Comparison of ENCODE assay signal across 9 cellular contexts in genomic region chr10:80471715-80472233, GRCh38. TPM values are rescaled to one million over a fixed set of nuclear protein-coding genes. Genes with fewer than 3 reads are reported as not detected.
A peak's percentile ranks its signal among the peaks of the same experiment; 100 is the strongest.
DNase-seq lines count a peak whose midpoint lies in the region; ATAC-seq and TF ChIP-seq lines count a peak whose summit lies in the region.
"Had no signal": no experiment of that assay in that cellular context is flagged by ENCODE, and none has a peak within 500 bp of the region (broad histone marks: within the 10 kb centered on the region; RNA-seq: fewer than 3 reads in every experiment).

No MANE protein-coding gene starts in this region.

- DNase-seq in effector memory CD4-positive, alpha-beta T cell: no peak
- DNase-seq in type B pancreatic cell (ENCODE audit: extremely low spot score, unreplicated experiment) (no peak), ureter (ENCODE audit: low spot score) (no peak), NCI-H2029 treated with DMSO at 0.1 percent for 48 hours (lab: John Stamatoyannopoulos, UW) (no peak), NCI-H1436 (lab: John Stamatoyannopoulos, UW) (no peak)

- peak overlapping the region; percentile 97 for H3K27ac ChIP-seq in OCI-LY1 (ENCODE audit: low read depth, low read length, poor library complexity, severe bottlenecking)
- H3K27ac ChIP-seq in effector memory CD4-positive, alpha-beta T cell (ENCODE audit: insufficient read depth, low read length, poor library complexity, severe bottlenecking): peak overlapping the region; percentile 72
- H3K27ac ChIP-seq: thoracic aorta had no signal

- peaks cover 34% of the 10 kb centered on the region for H3K79me2 ChIP-seq in OCI-LY1 (ENCODE audit: insufficient read depth, low read length)

- peaks cover 63% of the 10 kb centered on the region for H3K4me1 Mint-ChIP-seq in type B pancreatic cell (ENCODE audit: unreplicated experiment)

- H3K9me3 ChIP-seq in OCI-LY1 (ENCODE audit: low read length): no peaks in the 10 kb centered on the region
- H3K9me3 ChIP-seq in effector memory CD4-positive, alpha-beta T cell (ENCODE audit: control insufficient read depth, low read length): no peaks in the 10 kb centered on the region
- H3K9me3 ChIP-seq: thoracic aorta had no signal

- H4K20me1 ChIP-seq in OCI-LY1 (ENCODE audit: insufficient read depth, low read length): no peaks in the 10 kb centered on the region

- H3K9me2 ChIP-seq in OCI-LY1 (ENCODE audit: low read depth, low read length): no peaks in the 10 kb centered on the region

- peak overlapping the region; percentile 32 for H3K4me2 ChIP-seq in OCI-LY1 (ENCODE audit: low read length)

- H3F3A ChIP-seq in OCI-LY1 (ENCODE audit: insufficient read depth, low read length): peaks cover 7% of the 10 kb centered on the region; the same call in 1 of the 2 replicates

- no peaks in the 10 kb centered on the region for H3K27me3 Mint-ChIP-seq in type B pancreatic cell

- peak overlapping the region; percentile 71 for H3K4me3 Mint-ChIP-seq in type B pancreatic cell

- no peaks in the 10 kb centered on the region for H3K9me3 Mint-ChIP-seq in type B pancreatic cell

- peak overlapping the region; percentile 43; the same call in 1 of the 2 replicates for H3K9ac ChIP-seq in OCI-LY1 (ENCODE audit: low read length)

- TF ChIP-seq CTCF in OCI-LY1 (IDR thresholded peaks at IDR 0.05; ENCODE audit: low read length): no peak
- no peak for TF ChIP-seq CTCF in type B pancreatic cell (conservative IDR thresholded peaks at IDR 0.05)

- H3K36me3 Mint-ChIP-seq in type B pancreatic cell: peaks cover 15% of the 10 kb centered on the region

- peak overlapping the region; percentile 7 for H3K4me3 ChIP-seq in OCI-LY1 (ENCODE audit: low read depth, low read length, poor library complexity, severe bottlenecking)
- H3K4me3 ChIP-seq in effector memory CD4-positive, alpha-beta T cell (ENCODE audit: insufficient read depth, low read depth, low read length, poor library complexity, severe bottlenecking): peak overlapping the region; percentile 2
- H3K4me3 ChIP-seq: thoracic aorta had no signal

- H3K27me3 ChIP-seq in OCI-LY1 (ENCODE audit: insufficient read depth, low read length): no peaks in the 10 kb centered on the region
- no peaks in the 10 kb centered on the region for H3K27me3 ChIP-seq in effector memory CD4-positive, alpha-beta T cell (replicated peaks; ENCODE audit: control insufficient read depth, insufficient read depth, low read length, poor library complexity, severe bottlenecking)

- peaks cover 78% of the 10 kb centered on the region for H3K4me1 ChIP-seq in OCI-LY1 (ENCODE audit: insufficient read depth, low read length, severe bottlenecking)
- H3K4me1 ChIP-seq in effector memory CD4-positive, alpha-beta T cell (ENCODE audit: control insufficient read depth, insufficient read depth, low read length, poor library complexity, severe bottlenecking): peaks cover 83% of the 10 kb centered on the region

- peaks cover 32% of the 10 kb centered on the region for H3K36me3 ChIP-seq in OCI-LY1 (ENCODE audit: insufficient read depth, low read length)
- H3K36me3 ChIP-seq in effector memory CD4-positive, alpha-beta T cell (ENCODE audit: control insufficient read depth, insufficient read depth, low read length): peaks cover 20% of the 10 kb centered on the region
- H3K36me3 ChIP-seq: thoracic aorta had no signal

- no peak overlapping the region for H2AFZ ChIP-seq in OCI-LY1 (ENCODE audit: low read length)

- ATAC-seq in GM18861 (IDR thresholded peaks at IDR 0.05; ENCODE audit: unreplicated experiment): peak; percentile 37
- peak; percentile 48 for ATAC-seq in HG02571 (IDR thresholded peaks at IDR 0.05; ENCODE audit: unreplicated experiment)

- H3K27ac Mint-ChIP-seq in type B pancreatic cell: peak overlapping the region; percentile 93

RNA-seq across cellular contexts. Expression of gene TSPAN14, which starts 17.7 kb away (rescaled TPM):
- total RNA-seq in type B pancreatic cell (ENCODE audit: low replicate concordance): 111 and 159 TPM in 2 replicates
- 177 TPM for total RNA-seq in ureter
